13 cellular contexts compared by ENCODE assay signal in the genomic region with DNA sequence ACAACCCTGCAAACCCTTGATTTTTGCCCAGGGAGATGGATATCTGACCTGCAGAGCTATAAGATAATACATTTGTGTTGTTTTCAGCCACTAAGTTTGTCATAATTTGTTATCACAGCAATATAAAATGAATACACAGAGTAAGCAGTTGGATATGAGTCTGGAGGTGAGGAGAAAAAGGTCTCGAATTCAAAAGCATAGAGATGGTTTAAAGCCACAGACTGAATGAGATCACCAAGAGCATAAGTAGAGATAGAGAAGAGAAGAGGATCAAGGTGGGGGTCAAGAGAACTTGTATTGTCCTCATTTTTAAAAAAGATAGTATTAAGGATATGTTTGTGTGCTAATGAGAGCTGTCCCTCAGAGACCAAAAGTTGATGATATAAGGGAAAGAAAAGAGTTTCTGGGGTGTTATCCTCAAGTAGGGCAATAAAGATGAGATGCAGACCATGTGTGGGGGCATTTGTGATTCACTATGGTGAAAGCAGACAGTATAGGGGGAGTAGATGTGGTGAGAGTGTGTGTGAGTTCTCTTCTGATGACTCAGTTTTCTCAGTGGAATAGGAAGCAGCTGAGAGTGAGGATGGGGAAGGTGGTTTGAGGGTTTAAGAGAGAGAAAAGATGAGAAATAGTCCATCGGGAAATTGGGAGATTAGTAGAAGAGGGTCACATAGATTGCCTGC. TPM values are rescaled to one million over a fixed set of nuclear protein-coding genes. Genes with fewer than 3 reads are reported as not detected.
A peak's percentile ranks its signal among the peaks of the same experiment; 100 is the strongest.
DNase-seq lines count a peak whose midpoint lies in the region; ATAC-seq, FAIRE-seq and TF ChIP-seq lines count a peak whose summit lies in the region.
"Had no signal": no experiment of that assay in that cellular context is flagged by ENCODE, and none has a peak within 500 bp of the region (broad histone marks: within the 10 kb centered on the region; RNA-seq: fewer than 3 reads in every experiment).

No MANE protein-coding gene starts in this region.

- ATAC-seq in activated T-cell treated with anti-CD3 and anti-CD28 coated beads, Interleukin-2, amount 50 U/mL, for 4 hours = peak; percentile 94 to 95
- no peak for ATAC-seq in stimulated activated naive B cell treated with anti-CD40 and anti-IgM and Interleukin-4, amounts not matched to agents 10 μg/mL and 1 μg/mL and 100 μg/mL, for 72 hours (replicated peaks)
- ATAC-seq in HG02870 (IDR thresholded peaks at IDR 0.05; ENCODE audit: unreplicated experiment) = no peak

- H2AFZ ChIP-seq in endothelial cell of umbilical vein (ENCODE audit: low read depth, low read length) = no peak overlapping the region

- no peaks in the 10 kb centered on the region for H3K9me3 ChIP-seq in endothelial cell of umbilical vein (replicated peaks; ENCODE audit: control insufficient read depth, insufficient read depth, low read length)

- H3K36me3 Mint-ChIP-seq in activated T-cell treated with anti-CD3 and anti-CD28 coated beads, Interleukin-2, amount 50 U/mL, for 4 hours (ENCODE audit: insufficient read depth) = peaks cover 20% of the 10 kb centered on the region
- H3K36me3 Mint-ChIP-seq in stimulated activated naive B cell treated with anti-CD40 and anti-IgM and Interleukin-4, amounts not matched to agents 10 μg/mL and 1 μg/mL and 100 μg/mL, for 72 hours = peaks cover 28 to 43% of the 10 kb centered on the region in 2 donors

- DNase-seq in activated T-cell treated with anti-CD3 and anti-CD28 coated beads, Interleukin-2, amount 50 U/mL, for 4 hours = peak; percentile 10
- no peak for DNase-seq in activated T-cell treated with anti-CD3 and anti-CD28 coated beads, Interleukin-2, amount 50 U/mL, for 48 hours
- DNase-seq in RPMI7951 (ENCODE audit: low read depth) = peak; percentile 68
- no peak for DNase-seq in endothelial cell of umbilical vein (ENCODE audit: low read depth, low spot score)
- DNase-seq in stimulated activated naive B cell treated with anti-CD40 and anti-IgM and Interleukin-4, amounts not matched to agents 10 μg/mL and 1 μg/mL and 100 μg/mL, for 72 hours = no peak
- no peak for DNase-seq in LoVo (ENCODE audit: low spot score)
- DNase-seq in iPS-NIHi11 (ENCODE audit: low spot score) = no peak
- DNase-seq: AML-193; kidney; NCI-H1417 treated with DMSO at 0.1 percent for 48 hours; stimulated activated CD4-positive, alpha-beta T cell treated with anti-CD3 and anti-CD28 coated beads, Interleukin-4, amount 100 ng/mL, for 1 hour; T1000 had no signal

- no peaks in the 10 kb centered on the region for H3K27me3 ChIP-seq in endothelial cell of umbilical vein (ENCODE audit: control insufficient read depth in 2 of 2, insufficient read depth in 2 of 2, low read length in 2 of 2)

- H3K27ac Mint-ChIP-seq in stimulated activated naive B cell treated with anti-CD40 and anti-IgM and Interleukin-4, amounts not matched to agents 10 μg/mL and 1 μg/mL and 100 μg/mL, for 72 hours = peak overlapping the region; percentile 78

- CTCF ChIA-PET in endothelial cell of umbilical vein (lab: Charles Lee) = no interaction called here

- H3K4me2 ChIP-seq in endothelial cell of umbilical vein (ENCODE audit: insufficient read depth, low read length) = no peak overlapping the region

- no peak for TF ChIP-seq CTCF in endothelial cell of umbilical vein (IDR thresholded peaks at IDR 0.05; ENCODE audit: extremely low read depth in 1 of 2, insufficient read depth in 1 of 2, low read depth in 1 of 2, low read length in 2 of 2)

- no peak for FAIRE-seq in endothelial cell of umbilical vein (lab: Jason Lieb, UNC)
- FAIRE-seq: kidney had no signal

- no peaks in the 10 kb centered on the region for H3K79me2 ChIP-seq in endothelial cell of umbilical vein (ENCODE audit: control insufficient read depth, insufficient read depth, low read length)

- peak overlapping the region; percentile 0 for H3K4me3 Mint-ChIP-seq in activated T-cell treated with anti-CD3 and anti-CD28 coated beads, Interleukin-2, amount 50 U/mL, for 4 hours
- no peak overlapping the region for H3K4me3 Mint-ChIP-seq in stimulated activated naive B cell treated with anti-CD40 and anti-IgM and Interleukin-4, amounts not matched to agents 10 μg/mL and 1 μg/mL and 100 μg/mL, for 72 hours

- POLR2A ChIA-PET in endothelial cell of umbilical vein (lab: Charles Lee) = no interaction called here

- no peaks in the 10 kb centered on the region for H3K4me1 ChIP-seq in endothelial cell of umbilical vein (ENCODE audit: control insufficient read depth, extremely low read depth, insufficient read depth, low read length)

- no peaks in the 10 kb centered on the region for H3K27me3 Mint-ChIP-seq in activated T-cell treated with anti-CD3 and anti-CD28 coated beads, Interleukin-2, amount 50 U/mL, for 4 hours (ENCODE audit: low read depth)
- no peaks in the 10 kb centered on the region for H3K27me3 Mint-ChIP-seq in stimulated activated naive B cell treated with anti-CD40 and anti-IgM and Interleukin-4, amounts not matched to agents 10 μg/mL and 1 μg/mL and 100 μg/mL, for 72 hours

- no peaks in the 10 kb centered on the region for H4K20me1 ChIP-seq in endothelial cell of umbilical vein (replicated peaks; ENCODE audit: control insufficient read depth, extremely low read depth, insufficient read depth, low read length)

- no peak for TF ChIP-seq POLR2A in endothelial cell of umbilical vein (IDR thresholded peaks at IDR 0.05; ENCODE audit: low read depth, low read length)

- dilution Hi-C loops in endothelial cell of umbilical vein (cut with MboI; ENCODE audit: extremely low pct_ligation_motif_present, low sequenced_read_pairs) = no loop called here

- H3K9me3 Mint-ChIP-seq in activated T-cell treated with anti-CD3 and anti-CD28 coated beads, Interleukin-2, amount 50 U/mL, for 4 hours = peaks cover 3% of the 10 kb centered on the region
- peaks cover 12 to 16% of the 10 kb centered on the region in 2 donors for H3K9me3 Mint-ChIP-seq in stimulated activated naive B cell treated with anti-CD40 and anti-IgM and Interleukin-4, amounts not matched to agents 10 μg/mL and 1 μg/mL and 100 μg/mL, for 72 hours

- peaks cover 86% of the 10 kb centered on the region for H3K4me1 Mint-ChIP-seq in activated T-cell treated with anti-CD3 and anti-CD28 coated beads, Interleukin-2, amount 50 U/mL, for 4 hours (ENCODE audit: low read depth)
- peaks cover 51 to 81% of the 10 kb centered on the region in 2 donors for H3K4me1 Mint-ChIP-seq in stimulated activated naive B cell treated with anti-CD40 and anti-IgM and Interleukin-4, amounts not matched to agents 10 μg/mL and 1 μg/mL and 100 μg/mL, for 72 hours

- intact Hi-C loops in endothelial cell of umbilical vein (cut with micrococcal nuclease) = no loop called here

- no peaks in the 10 kb centered on the region for H3K9me1 ChIP-seq in endothelial cell of umbilical vein (replicated peaks; ENCODE audit: control insufficient read depth, extremely low read depth, insufficient read depth, low read length)

- no peak overlapping the region for H3K27ac ChIP-seq in endothelial cell of umbilical vein (ENCODE audit: insufficient read depth, low read depth, low read length)

- H3K9ac ChIP-seq in endothelial cell of umbilical vein (replicated peaks; ENCODE audit: extremely low read depth, insufficient read depth, low read length) = no peak overlapping the region

- no peak overlapping the region for H3K4me3 ChIP-seq in endothelial cell of umbilical vein (replicated peaks in 1 of 3; ENCODE audit: insufficient read depth in 1 of 3, low read depth in 1 of 3, low read length in 3 of 3)

- BruUV-seq in endothelial cell of umbilical vein (replicated peaks; lab: Mats Ljungman, UMichigan) = no TSS peak

- H3K36me3 ChIP-seq in endothelial cell of umbilical vein (ENCODE audit: control insufficient read depth in 2 of 2, extremely low read depth in 1 of 2, insufficient read depth in 2 of 2, low read length in 2 of 2) = no peaks in the 10 kb centered on the region

TF ChIP-seq in endothelial cell of umbilical vein, 7 proteins besides CTCF, POLR2A, EP300 and RAD21:
- TF ChIP-seq FOS (IDR thresholded peaks at IDR 0.05; ENCODE audit: borderline replicate concordance, insufficient read depth, low read length) (peak; percentile 51), GATA2 (IDR thresholded peaks at IDR 0.05; ENCODE audit: insufficient read depth, insufficient read length, low read depth, low read length) (no peak)

RNA-seq across cellular contexts. Expression of gene PCGF5, which starts 25.8 kb away (rescaled TPM):
- total RNA-seq in activated T-cell treated with anti-CD3 and anti-CD28 coated beads, Interleukin-2, amount 50 U/mL, for 4 hours = 10 to 100 TPM; 38.5 to 43.5 (median 38.8) TPM
- 29.5 and 31.8 TPM in 2 replicates for total RNA-seq in RPMI7951 (2014; rRNA removed; shearing (Covaris generic))
- 26.0 and 29.8 TPM in 2 replicates for total RNA-seq in endothelial cell of umbilical vein
- 23.7 and 25.0 TPM in 2 replicates for polyA plus RNA-seq in endothelial cell of umbilical vein
- 26.2 and 27.4 TPM in 2 replicates for polyA plus RNA-seq in endothelial cell of umbilical vein (2011; cell fraction: cytosol; rRNA removed)
- polyA plus RNA-seq in endothelial cell of umbilical vein (2011; cell fraction: nucleus; rRNA removed) = 14.7 and 16.2 TPM in 2 replicates
- 25.5 and 35.1 TPM in 2 replicates for polyA plus RNA-seq in endothelial cell of umbilical vein (2012)
- polyA minus RNA-seq in endothelial cell of umbilical vein = 30.7 and 31.6 TPM in 2 replicates
- 20.4 TPM for polyA minus RNA-seq in endothelial cell of umbilical vein (2011; cell fraction: cytosol; rRNA and poly(A)+ RNA removed)
- polyA minus RNA-seq in endothelial cell of umbilical vein (2011; cell fraction: nucleus; rRNA and poly(A)+ RNA removed) = 42.5 and 57.9 TPM in 2 replicates

Comparison
In these comparisons a context has a peak if more than half of its experiments do, and no peak if none do; other contexts are left out.
1. DNase-seq: peak in activated T-cell treated with anti-CD3 and anti-CD28 coated beads, Interleukin-2, amount 50 U/mL, for 4 hours (single experiment) and RPMI7951 (single experiment); none in activated T-cell treated with anti-CD3 and anti-CD28 coated beads, Interleukin-2, amount 50 U/mL, for 48 hours (0 of 2), endothelial cell of umbilical vein (single experiment), stimulated activated naive B cell treated with anti-CD40 and anti-IgM and Interleukin-4, amounts not matched to agents 10 μg/mL and 1 μg/mL and 100 μg/mL, for 72 hours (single experiment), LoVo (single experiment) and iPS-NIHi11 (single experiment).
2. ATAC-seq: peak in activated T-cell treated with anti-CD3 and anti-CD28 coated beads, Interleukin-2, amount 50 U/mL, for 4 hours (2 of 2); none in stimulated activated naive B cell treated with anti-CD40 and anti-IgM and Interleukin-4, amounts not matched to agents 10 μg/mL and 1 μg/mL and 100 μg/mL, for 72 hours (0 of 2) and HG02870 (single experiment).